Comparison of ENCODE assay signal across 8 cellular contexts in the genomic region with DNA sequence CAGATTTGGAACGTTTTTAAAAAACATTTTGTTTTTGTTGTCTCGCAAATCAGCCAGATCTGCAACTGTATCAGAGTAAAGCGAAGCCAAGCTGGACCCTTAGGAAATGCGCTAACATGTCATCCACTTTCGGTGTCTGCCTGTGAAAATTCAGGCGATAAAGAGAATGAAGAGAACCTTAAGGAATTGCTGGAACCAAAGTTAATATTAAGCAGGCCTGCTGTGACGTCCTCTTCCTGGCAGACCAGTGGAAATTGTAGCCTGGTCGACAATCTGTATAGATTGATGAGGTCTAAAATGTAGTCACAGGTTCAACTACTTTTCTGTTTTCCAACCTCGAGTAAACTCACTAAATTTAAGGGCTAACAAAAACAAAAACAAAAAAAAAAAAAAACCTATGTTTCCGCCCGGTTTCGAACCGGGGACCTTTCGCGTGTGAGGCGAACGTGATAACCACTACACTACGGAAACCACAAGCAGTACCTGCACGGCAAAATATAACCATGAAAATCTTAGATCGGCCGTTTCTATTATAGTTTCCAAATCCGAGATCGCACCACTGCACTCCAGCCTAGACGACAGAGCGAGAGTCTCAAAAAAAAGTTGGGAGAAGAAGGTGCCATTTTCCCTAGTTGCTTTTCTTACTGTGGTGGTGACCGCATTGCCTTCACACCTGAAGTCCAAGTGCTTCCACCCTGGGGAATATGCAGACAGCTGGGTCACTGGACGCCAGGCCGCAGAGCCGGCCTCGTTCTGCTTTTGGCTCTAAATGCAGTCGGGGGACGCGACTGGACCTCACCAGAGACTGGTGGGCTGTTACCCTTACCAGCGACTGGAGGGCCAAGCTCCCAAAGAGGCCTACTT.
DNase-seq lines count a peak whose midpoint lies in the region; ATAC-seq and TF ChIP-seq lines count a peak whose summit lies in the region.
"Not testable (repeated sequence)": the region's sequence is repeated elsewhere in the genome, so short reads cannot be mapped to it uniquely, and the experiment has no call there.

No MANE protein-coding gene starts in this region.

- not testable (repeated sequence) for H3K4me1 ChIP-seq in body of pancreas

- 49% methylated on average over 25 to 26 of the region's 34 CpGs for WGBS in body of pancreas, 2 donors

- H3K27ac Mint-ChIP-seq in HFFc6; activated CD4-positive, alpha-beta T cell treated with anti-CD3 and anti-CD28 coated beads, Interleukin-2, amount 10 ng/mL, durations not matched to agents 24 days and 14 days: not testable (repeated sequence)
- peak overlapping the region; percentile 70 for H3K27ac Mint-ChIP-seq in glutamatergic neuron (ENCODE audit: unreplicated experiment)

- intact Hi-C loops in activated CD4-positive, alpha-beta T cell treated with anti-CD3 and anti-CD28 coated beads, Interleukin-2, amount 10 ng/mL, durations not matched to agents 24 days and 14 days (cut with micrococcal nuclease); body of pancreas (cut with DNase I): not testable (repeated sequence)

- TF ChIP-seq CTCF in AG04450 (IDR thresholded peaks at IDR 0.05; ENCODE audit: low read depth, low read length); HFFc6 (IDR thresholded peaks at IDR 0.05); body of pancreas (IDR thresholded peaks at IDR 0.05); glutamatergic neuron (IDR thresholded peaks at IDR 0.05; ENCODE audit: partially characterized antibody, unreplicated experiment): not testable (repeated sequence)

- peak; percentile 38 for ATAC-seq in body of pancreas

- CTCF ChIA-PET in AG04450 (lab: Charles Lee) = not testable (repeated sequence)

- not testable (repeated sequence) for H3K27me3 Mint-ChIP-seq in HFFc6 (ENCODE audit: insufficient read depth); activated CD4-positive, alpha-beta T cell treated with anti-CD3 and anti-CD28 coated beads, Interleukin-2, amount 10 ng/mL, durations not matched to agents 24 days and 14 days; glutamatergic neuron (ENCODE audit: unreplicated experiment)

- peak overlapping the region; percentile 38 for H3K4me3 ChIP-seq in AG04450 (ENCODE audit: low read depth, low read length)
- not testable (repeated sequence) for H3K4me3 ChIP-seq in body of pancreas

- not testable (repeated sequence) for H3K27ac ChIP-seq in AG04450 (ENCODE audit: low read depth, low read length); body of pancreas

- not testable (repeated sequence) for TF ChIP-seq POLR2A in body of pancreas (IDR thresholded peaks at IDR 0.05)

- not testable (repeated sequence) for H3K9me3 ChIP-seq in AG04450 (ENCODE audit: control insufficient read depth, insufficient read depth, low read length); body of pancreas

- not testable (repeated sequence) for H3K36me3 ChIP-seq in body of pancreas (replicated peaks in 1 of 2; ENCODE audit: insufficient read depth in 1 of 2, low read depth in 2 of 2)

- H3K9me3 Mint-ChIP-seq in HFFc6; activated CD4-positive, alpha-beta T cell treated with anti-CD3 and anti-CD28 coated beads, Interleukin-2, amount 10 ng/mL, durations not matched to agents 24 days and 14 days; glutamatergic neuron (ENCODE audit: unreplicated experiment): not testable (repeated sequence)

- POLR2A ChIA-PET in AG04450 (lab: Yijun Ruan, JAX) = not testable (repeated sequence)

- not testable (repeated sequence) for H3K4me1 Mint-ChIP-seq in HFFc6 (ENCODE audit: low read depth); activated CD4-positive, alpha-beta T cell treated with anti-CD3 and anti-CD28 coated beads, Interleukin-2, amount 10 ng/mL, durations not matched to agents 24 days and 14 days; glutamatergic neuron (ENCODE audit: low read depth, unreplicated experiment)

- H3K27me3 ChIP-seq in AG04450 (ENCODE audit: control insufficient read depth, insufficient read depth, low read length); body of pancreas: not testable (repeated sequence)

- not testable (repeated sequence) for H3K36me3 Mint-ChIP-seq in HFFc6 (ENCODE audit: low read depth); activated CD4-positive, alpha-beta T cell treated with anti-CD3 and anti-CD28 coated beads, Interleukin-2, amount 10 ng/mL, durations not matched to agents 24 days and 14 days (ENCODE audit: low read depth); glutamatergic neuron (ENCODE audit: unreplicated experiment)

- peak overlapping the region; percentile 50; the same call in 1 of the 2 replicates for H3K4me3 Mint-ChIP-seq in HFFc6
- H3K4me3 Mint-ChIP-seq in activated CD4-positive, alpha-beta T cell treated with anti-CD3 and anti-CD28 coated beads, Interleukin-2, amount 10 ng/mL, durations not matched to agents 24 days and 14 days = not testable (repeated sequence)
- peak overlapping the region; percentile 49 for H3K4me3 Mint-ChIP-seq in glutamatergic neuron (ENCODE audit: unreplicated experiment)

- DNase-seq in AG04450 (ENCODE audit: low read depth, low spot score) (peak; percentile 21), HFFc6 (peak; percentile 23), NCI-H748 (lab: John Stamatoyannopoulos, UW; ENCODE audit: unreplicated experiment) (peak; percentile 22), body of pancreas (peak in 3 of 4 donors; percentile 41 to 50 (median 45)), glutamatergic neuron (peak; percentile 21), midbrain (lab: John Stamatoyannopoulos, UW) (peak; percentile 63)
- DNase-seq in activated CD4-positive, alpha-beta T cell treated with anti-CD3 and anti-CD28 coated beads, Interleukin-2, amount 10 ng/mL, durations not matched to agents 24 days and 14 days = peak; percentile 69
- peak; percentile 8 for DNase-seq in stimulated activated CD4-positive, alpha-beta T cell treated with anti-CD3 and anti-CD28 coated beads, Interleukin-2, amount 100 ng/mL, for 4 hours (ENCODE audit: low read depth)

Comparison
In these comparisons a context has a peak if more than half of its experiments do, and no peak if none do; other contexts are left out.
1. DNase-seq: peak in every context shown above with its lines; median percentile 69 in activated CD4-positive, alpha-beta T cell treated with anti-CD3 and anti-CD28 coated beads, Interleukin-2, amount 10 ng/mL, durations not matched to agents 24 days and 14 days; 63 in midbrain; 45 in body of pancreas; 23 in HFFc6; 22 in NCI-H748; 21 in AG04450; 21 in glutamatergic neuron; 8 in stimulated activated CD4-positive, alpha-beta T cell treated with anti-CD3 and anti-CD28 coated beads, Interleukin-2, amount 100 ng/mL, for 4 hours.